In the genomic region with DNA sequence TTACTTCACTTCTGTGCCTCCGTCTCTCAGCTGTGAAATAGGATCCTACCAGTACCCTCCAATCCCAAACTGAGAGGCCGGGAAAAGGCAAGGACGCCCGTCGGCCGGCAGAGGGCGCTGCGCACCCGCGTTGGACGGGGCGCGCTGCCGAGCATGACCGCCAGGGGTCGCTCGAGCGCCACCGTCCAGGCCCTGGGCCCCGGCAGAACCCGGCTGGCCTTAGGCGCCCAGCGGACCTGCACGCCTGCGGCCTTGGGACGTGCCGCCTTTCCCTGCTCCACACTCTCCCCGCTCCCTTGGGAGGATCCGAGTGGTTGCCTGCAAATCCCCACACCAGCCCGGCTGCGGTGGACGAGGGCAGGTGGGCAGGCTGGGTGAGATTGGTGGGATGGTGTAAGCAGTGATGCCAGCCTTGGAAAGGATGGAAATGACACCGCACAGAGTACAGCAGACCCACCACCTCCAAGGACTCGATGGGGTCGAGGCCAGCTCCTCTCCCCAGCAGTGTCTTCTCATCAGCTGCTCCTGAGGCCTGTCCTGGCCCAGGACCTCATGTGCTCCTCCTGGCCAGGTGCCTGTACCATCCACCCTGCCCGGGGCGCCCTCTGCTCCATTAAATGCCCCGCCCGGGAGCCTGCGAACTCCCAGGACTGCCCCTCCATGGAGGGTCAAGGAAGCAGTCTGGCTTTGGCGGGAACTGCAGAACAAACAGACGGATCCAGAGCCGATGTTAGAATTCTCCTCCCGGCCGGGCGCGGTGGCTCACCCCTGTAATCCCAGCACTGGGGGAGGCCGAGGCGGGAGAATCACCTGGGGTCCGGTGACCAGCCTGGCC, we compare ENCODE assay signal across 1 cellular context.
A peak's percentile ranks its signal among the peaks of the same experiment; 100 is the strongest.
TF ChIP-seq lines count a peak whose summit lies in the region.

No MANE protein-coding gene starts in this region.

TF ChIP-seq in HEK293, 187 proteins besides CTCF, POLR2A, EP300 and RAD21 (continued from another document and continues in another):
- TF ChIP-seq, protein P1, sequence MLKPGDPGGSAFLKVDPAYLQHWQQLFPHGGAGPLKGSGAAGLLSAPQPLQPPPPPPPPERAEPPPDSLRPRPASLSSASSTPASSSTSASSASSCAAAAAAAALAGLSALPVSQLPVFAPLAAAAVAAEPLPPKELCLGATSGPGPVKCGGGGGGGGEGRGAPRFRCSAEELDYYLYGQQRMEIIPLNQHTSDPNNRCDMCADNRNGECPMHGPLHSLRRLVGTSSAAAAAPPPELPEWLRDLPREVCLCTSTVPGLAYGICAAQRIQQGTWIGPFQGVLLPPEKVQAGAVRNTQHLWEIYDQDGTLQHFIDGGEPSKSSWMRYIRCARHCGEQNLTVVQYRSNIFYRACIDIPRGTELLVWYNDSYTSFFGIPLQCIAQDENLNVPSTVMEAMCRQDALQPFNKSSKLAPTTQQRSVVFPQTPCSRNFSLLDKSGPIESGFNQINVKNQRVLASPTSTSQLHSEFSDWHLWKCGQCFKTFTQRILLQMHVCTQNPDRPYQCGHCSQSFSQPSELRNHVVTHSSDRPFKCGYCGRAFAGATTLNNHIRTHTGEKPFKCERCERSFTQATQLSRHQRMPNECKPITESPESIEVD (tag by site-specific recombination; IDR thresholded peaks at IDR 0.05) = 0 out of 2 replicates have a peak, but pooled peaks have one; percentile 20
- TF ChIP-seq ZNF707 (tag by site-specific recombination; IDR thresholded peaks at IDR 0.05) = no peak
- TF ChIP-seq, protein P2, sequence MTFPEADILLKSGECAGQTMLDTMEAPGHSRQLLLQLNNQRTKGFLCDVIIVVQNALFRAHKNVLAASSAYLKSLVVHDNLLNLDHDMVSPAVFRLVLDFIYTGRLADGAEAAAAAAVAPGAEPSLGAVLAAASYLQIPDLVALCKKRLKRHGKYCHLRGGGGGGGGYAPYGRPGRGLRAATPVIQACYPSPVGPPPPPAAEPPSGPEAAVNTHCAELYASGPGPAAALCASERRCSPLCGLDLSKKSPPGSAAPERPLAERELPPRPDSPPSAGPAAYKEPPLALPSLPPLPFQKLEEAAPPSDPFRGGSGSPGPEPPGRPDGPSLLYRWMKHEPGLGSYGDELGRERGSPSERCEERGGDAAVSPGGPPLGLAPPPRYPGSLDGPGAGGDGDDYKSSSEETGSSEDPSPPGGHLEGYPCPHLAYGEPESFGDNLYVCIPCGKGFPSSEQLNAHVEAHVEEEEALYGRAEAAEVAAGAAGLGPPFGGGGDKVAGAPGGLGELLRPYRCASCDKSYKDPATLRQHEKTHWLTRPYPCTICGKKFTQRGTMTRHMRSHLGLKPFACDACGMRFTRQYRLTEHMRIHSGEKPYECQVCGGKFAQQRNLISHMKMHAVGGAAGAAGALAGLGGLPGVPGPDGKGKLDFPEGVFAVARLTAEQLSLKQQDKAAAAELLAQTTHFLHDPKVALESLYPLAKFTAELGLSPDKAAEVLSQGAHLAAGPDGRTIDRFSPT (tag by site-specific recombination; IDR thresholded peaks at IDR 0.05) = peak; percentile 93
- no peak for TF ChIP-seq ZNF221 (tag by site-specific recombination; IDR thresholded peaks at IDR 0.05; ENCODE audit: borderline replicate concordance)
- TF ChIP-seq ZNF274 (IDR thresholded peaks at IDR 0.05; ENCODE audit: low read length) = no peak
- no peak for TF ChIP-seq ZNF274 (tag by site-specific recombination; IDR thresholded peaks at IDR 0.05; ENCODE audit: borderline replicate concordance)
- TF ChIP-seq, protein P3, sequence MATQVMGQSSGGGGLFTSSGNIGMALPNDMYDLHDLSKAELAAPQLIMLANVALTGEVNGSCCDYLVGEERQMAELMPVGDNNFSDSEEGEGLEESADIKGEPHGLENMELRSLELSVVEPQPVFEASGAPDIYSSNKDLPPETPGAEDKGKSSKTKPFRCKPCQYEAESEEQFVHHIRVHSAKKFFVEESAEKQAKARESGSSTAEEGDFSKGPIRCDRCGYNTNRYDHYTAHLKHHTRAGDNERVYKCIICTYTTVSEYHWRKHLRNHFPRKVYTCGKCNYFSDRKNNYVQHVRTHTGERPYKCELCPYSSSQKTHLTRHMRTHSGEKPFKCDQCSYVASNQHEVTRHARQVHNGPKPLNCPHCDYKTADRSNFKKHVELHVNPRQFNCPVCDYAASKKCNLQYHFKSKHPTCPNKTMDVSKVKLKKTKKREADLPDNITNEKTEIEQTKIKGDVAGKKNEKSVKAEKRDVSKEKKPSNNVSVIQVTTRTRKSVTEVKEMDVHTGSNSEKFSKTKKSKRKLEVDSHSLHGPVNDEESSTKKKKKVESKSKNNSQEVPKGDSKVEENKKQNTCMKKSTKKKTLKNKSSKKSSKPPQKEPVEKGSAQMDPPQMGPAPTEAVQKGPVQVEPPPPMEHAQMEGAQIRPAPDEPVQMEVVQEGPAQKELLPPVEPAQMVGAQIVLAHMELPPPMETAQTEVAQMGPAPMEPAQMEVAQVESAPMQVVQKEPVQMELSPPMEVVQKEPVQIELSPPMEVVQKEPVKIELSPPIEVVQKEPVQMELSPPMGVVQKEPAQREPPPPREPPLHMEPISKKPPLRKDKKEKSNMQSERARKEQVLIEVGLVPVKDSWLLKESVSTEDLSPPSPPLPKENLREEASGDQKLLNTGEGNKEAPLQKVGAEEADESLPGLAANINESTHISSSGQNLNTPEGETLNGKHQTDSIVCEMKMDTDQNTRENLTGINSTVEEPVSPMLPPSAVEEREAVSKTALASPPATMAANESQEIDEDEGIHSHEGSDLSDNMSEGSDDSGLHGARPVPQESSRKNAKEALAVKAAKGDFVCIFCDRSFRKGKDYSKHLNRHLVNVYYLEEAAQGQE (tag by site-specific recombination; IDR thresholded peaks at IDR 0.05) = no peak
- TF ChIP-seq, protein P4, sequence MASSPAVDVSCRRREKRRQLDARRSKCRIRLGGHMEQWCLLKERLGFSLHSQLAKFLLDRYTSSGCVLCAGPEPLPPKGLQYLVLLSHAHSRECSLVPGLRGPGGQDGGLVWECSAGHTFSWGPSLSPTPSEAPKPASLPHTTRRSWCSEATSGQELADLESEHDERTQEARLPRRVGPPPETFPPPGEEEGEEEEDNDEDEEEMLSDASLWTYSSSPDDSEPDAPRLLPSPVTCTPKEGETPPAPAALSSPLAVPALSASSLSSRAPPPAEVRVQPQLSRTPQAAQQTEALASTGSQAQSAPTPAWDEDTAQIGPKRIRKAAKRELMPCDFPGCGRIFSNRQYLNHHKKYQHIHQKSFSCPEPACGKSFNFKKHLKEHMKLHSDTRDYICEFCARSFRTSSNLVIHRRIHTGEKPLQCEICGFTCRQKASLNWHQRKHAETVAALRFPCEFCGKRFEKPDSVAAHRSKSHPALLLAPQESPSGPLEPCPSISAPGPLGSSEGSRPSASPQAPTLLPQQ (tag by site-specific recombination; IDR thresholded peaks at IDR 0.05) = peak; percentile 96
- TF ChIP-seq ZXDB (tag by site-specific recombination; IDR thresholded peaks at IDR 0.05) = peak; percentile 63
- TF ChIP-seq ZNF311 (tag by site-specific recombination; IDR thresholded peaks at IDR 0.05; ENCODE audit: borderline replicate concordance) = no peak
- TF ChIP-seq, protein P5, sequence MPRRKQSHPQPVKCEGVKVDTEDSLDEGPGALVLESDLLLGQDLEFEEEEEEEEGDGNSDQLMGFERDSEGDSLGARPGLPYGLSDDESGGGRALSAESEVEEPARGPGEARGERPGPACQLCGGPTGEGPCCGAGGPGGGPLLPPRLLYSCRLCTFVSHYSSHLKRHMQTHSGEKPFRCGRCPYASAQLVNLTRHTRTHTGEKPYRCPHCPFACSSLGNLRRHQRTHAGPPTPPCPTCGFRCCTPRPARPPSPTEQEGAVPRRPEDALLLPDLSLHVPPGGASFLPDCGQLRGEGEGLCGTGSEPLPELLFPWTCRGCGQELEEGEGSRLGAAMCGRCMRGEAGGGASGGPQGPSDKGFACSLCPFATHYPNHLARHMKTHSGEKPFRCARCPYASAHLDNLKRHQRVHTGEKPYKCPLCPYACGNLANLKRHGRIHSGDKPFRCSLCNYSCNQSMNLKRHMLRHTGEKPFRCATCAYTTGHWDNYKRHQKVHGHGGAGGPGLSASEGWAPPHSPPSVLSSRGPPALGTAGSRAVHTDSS (tag by site-specific recombination; IDR thresholded peaks at IDR 0.05) = peak; percentile 72
- no peak for TF ChIP-seq ZNF202 (tag by site-specific recombination; IDR thresholded peaks at IDR 0.05; ENCODE audit: borderline replicate concordance)
- TF ChIP-seq ZNF169 (tag by site-specific recombination; IDR thresholded peaks at IDR 0.05) = no peak
- no peak for TF ChIP-seq SETDB1 (IDR thresholded peaks at IDR 0.05; ENCODE audit: insufficient read length, low read length)
- TF ChIP-seq OSR2 (tag by site-specific recombination; IDR thresholded peaks at IDR 0.05) = peak; percentile 38; the same call in 1 of the 2 replicates
- TF ChIP-seq ZNF24 (tag by site-specific recombination; IDR thresholded peaks at IDR 0.05) = peak; percentile 97
- TF ChIP-seq ZNF76 (tag by site-specific recombination; IDR thresholded peaks at IDR 0.05; ENCODE audit: borderline replicate concordance, low read depth) = peak; percentile 81; the same call in 1 of the 2 replicates
- TF ChIP-seq ZFP69B (tag by site-specific recombination; IDR thresholded peaks at IDR 0.05) = peak; percentile 92
- TF ChIP-seq SP3 (tag by site-specific recombination; IDR thresholded peaks at IDR 0.05) = peak; percentile 36; the same call in 1 of the 2 replicates
- peak; percentile 63; the same call in 1 of the 2 replicates for TF ChIP-seq ZNF10 (tag by site-specific recombination; IDR thresholded peaks at IDR 0.05)
- peak; percentile 99 for TF ChIP-seq ZSCAN30 (tag by site-specific recombination; IDR thresholded peaks at IDR 0.05)
- no peak for TF ChIP-seq TCF7L2 (IDR thresholded peaks at IDR 0.05; ENCODE audit: borderline replicate concordance, low read depth, low read length)
- TF ChIP-seq, protein P6, sequence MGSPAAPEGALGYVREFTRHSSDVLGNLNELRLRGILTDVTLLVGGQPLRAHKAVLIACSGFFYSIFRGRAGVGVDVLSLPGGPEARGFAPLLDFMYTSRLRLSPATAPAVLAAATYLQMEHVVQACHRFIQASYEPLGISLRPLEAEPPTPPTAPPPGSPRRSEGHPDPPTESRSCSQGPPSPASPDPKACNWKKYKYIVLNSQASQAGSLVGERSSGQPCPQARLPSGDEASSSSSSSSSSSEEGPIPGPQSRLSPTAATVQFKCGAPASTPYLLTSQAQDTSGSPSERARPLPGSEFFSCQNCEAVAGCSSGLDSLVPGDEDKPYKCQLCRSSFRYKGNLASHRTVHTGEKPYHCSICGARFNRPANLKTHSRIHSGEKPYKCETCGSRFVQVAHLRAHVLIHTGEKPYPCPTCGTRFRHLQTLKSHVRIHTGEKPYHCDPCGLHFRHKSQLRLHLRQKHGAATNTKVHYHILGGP (tag by site-specific recombination; IDR thresholded peaks at IDR 0.05) = no peak
- peak; percentile 80 for TF ChIP-seq SCRT2 (tag by site-specific recombination; IDR thresholded peaks at IDR 0.05)
- TF ChIP-seq, protein P7, sequence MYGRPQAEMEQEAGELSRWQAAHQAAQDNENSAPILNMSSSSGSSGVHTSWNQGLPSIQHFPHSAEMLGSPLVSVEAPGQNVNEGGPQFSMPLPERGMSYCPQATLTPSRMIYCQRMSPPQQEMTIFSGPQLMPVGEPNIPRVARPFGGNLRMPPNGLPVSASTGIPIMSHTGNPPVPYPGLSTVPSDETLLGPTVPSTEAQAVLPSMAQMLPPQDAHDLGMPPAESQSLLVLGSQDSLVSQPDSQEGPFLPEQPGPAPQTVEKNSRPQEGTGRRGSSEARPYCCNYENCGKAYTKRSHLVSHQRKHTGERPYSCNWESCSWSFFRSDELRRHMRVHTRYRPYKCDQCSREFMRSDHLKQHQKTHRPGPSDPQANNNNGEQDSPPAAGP (tag by site-specific recombination; IDR thresholded peaks at IDR 0.05) = peak; percentile 95; the same call in 1 of the 2 replicates
- no peak for TF ChIP-seq ZNF747 (tag by site-specific recombination; IDR thresholded peaks at IDR 0.05)
- TF ChIP-seq WT1 (tag by site-specific recombination; IDR thresholded peaks at IDR 0.05) = peak; percentile 37; the same call in 1 of the 2 replicates
- peak; percentile 69 for TF ChIP-seq MZF1 (tag by site-specific recombination; IDR thresholded peaks at IDR 0.05; ENCODE audit: borderline replicate concordance)
- no peak for TF ChIP-seq ZNF48 (tag by site-specific recombination; IDR thresholded peaks at IDR 0.05)
- TF ChIP-seq ZNF623 (tag by site-specific recombination; IDR thresholded peaks at IDR 0.05) = 0 out of 2 replicates have a peak, but pooled peaks have one; percentile 17
- TF ChIP-seq ZNF391 (tag by site-specific recombination; IDR thresholded peaks at IDR 0.05; ENCODE audit: borderline replicate concordance, low read depth) = peak; percentile 95; the same call in 1 of the 2 replicates
- no peak for TF ChIP-seq ZNF624 (tag by site-specific recombination; IDR thresholded peaks at IDR 0.05)
- peak; percentile 40; the same call in 1 of the 2 replicates for TF ChIP-seq ZBTB20 (tag by site-specific recombination; IDR thresholded peaks at IDR 0.05)
- peak; percentile 88 for TF ChIP-seq SP7 (tag by site-specific recombination; IDR thresholded peaks at IDR 0.05)
- TF ChIP-seq ZNF561 (tag by site-specific recombination; IDR thresholded peaks at IDR 0.05; ENCODE audit: borderline replicate concordance) = peak; percentile 93
- TF ChIP-seq, protein P8, sequence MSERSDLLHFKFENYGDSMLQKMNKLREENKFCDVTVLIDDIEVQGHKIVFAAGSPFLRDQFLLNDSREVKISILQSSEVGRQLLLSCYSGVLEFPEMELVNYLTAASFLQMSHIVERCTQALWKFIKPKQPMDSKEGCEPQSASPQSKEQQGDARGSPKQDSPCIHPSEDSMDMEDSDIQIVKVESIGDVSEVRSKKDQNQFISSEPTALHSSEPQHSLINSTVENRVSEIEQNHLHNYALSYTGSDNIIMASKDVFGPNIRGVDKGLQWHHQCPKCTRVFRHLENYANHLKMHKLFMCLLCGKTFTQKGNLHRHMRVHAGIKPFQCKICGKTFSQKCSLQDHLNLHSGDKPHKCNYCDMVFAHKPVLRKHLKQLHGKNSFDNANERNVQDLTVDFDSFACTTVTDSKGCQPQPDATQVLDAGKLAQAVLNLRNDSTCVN (tag by site-specific recombination; optimal IDR thresholded peaks at IDR 0.05) = peak; percentile 40
- TF ChIP-seq PRDM1 (tag by site-specific recombination; IDR thresholded peaks at IDR 0.05) = peak; percentile 56
- no peak for TF ChIP-seq GFI1B (tag by site-specific recombination; IDR thresholded peaks at IDR 0.05)
- TF ChIP-seq OVOL3 (tag by site-specific recombination; IDR thresholded peaks at IDR 0.05) = no peak
- TF ChIP-seq ZNF670 (tag by site-specific recombination; IDR thresholded peaks at IDR 0.05; ENCODE audit: low read depth) = no peak
- TF ChIP-seq ZFP37 (tag by site-specific recombination; IDR thresholded peaks at IDR 0.05) = peak; percentile 92
- peak; percentile 69; the same call in 1 of the 2 replicates for TF ChIP-seq ZNF610 (tag by site-specific recombination; IDR thresholded peaks at IDR 0.05; ENCODE audit: borderline replicate concordance)
- TF ChIP-seq, protein P9, sequence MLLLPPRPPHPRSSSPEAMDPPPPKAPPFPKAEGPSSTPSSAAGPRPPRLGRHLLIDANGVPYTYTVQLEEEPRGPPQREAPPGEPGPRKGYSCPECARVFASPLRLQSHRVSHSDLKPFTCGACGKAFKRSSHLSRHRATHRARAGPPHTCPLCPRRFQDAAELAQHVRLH (tag by site-specific recombination; IDR thresholded peaks at IDR 0.05) = peak; percentile 87; the same call in 1 of the 2 replicates
